28 cellular contexts compared by ENCODE assay signal in the genomic region with DNA sequence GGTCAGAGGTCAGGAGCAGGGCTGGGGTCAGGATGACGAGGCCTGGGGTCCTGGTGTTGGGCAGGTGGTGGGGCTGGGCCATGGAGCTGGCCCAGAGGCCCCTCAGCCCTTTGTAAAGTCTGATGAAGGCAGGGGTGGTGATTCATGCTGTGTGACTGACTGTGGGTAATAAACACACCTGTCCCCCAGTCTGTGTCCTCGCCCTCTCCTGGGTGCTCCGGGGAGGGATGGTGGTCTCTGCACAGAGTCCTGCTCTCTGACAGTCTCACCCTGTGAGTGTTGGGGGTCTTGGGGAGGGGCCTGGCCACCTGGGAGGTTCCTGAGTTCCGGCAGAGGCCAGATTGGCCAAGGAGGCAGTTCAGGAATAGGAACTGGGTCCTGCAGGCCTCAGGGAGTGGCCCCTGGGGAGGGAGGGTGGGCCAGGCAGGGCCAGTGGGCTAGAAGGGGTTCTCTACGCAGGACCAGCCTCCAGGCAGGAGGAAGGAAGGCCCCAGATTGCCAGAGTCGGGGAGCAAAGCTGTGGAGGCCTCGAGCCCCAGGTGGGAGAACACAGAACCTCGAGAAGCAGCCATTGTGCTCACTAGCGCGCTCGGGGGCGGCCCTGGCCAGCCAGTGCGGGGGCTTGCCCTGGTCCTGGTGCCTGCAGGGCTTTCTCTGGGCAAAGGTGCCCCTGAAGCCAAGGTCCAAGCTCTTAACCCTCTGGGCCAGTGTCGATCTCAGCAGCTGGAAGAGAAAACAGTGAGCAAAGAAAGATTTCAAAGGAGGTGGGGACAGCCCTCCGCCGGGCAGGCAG. TPM values are rescaled to one million over a fixed set of nuclear protein-coding genes. Genes with fewer than 3 reads are reported as not detected.
DNase-seq lines count a peak whose midpoint lies in the region; ATAC-seq, FAIRE-seq and TF ChIP-seq lines count a peak whose summit lies in the region.
"Had no signal": no experiment of that assay in that cellular context is flagged by ENCODE, and none has a peak within 500 bp of the region (broad histone marks: within the 10 kb centered on the region; RNA-seq: fewer than 3 reads in every experiment).

No MANE protein-coding gene starts in this region.

- H4K20me1 ChIP-seq in HepG2 (ENCODE audit: insufficient read depth, low read length): no peaks in the 10 kb centered on the region

- no peak overlapping the region for H3K4me3 Mint-ChIP-seq in activated T-helper 17 cell treated with anti-CD3 and anti-CD28 coated beads, Interleukin-2, amount 50 U/mL, for 72 hours
- no peak overlapping the region for H3K4me3 Mint-ChIP-seq in WTC11
- H3K4me3 Mint-ChIP-seq: CD4-positive, alpha-beta memory T cell; GM23338; T-cell had no signal

- no peak for FAIRE-seq in HepG2 (lab: Jason Lieb, UNC)
- FAIRE-seq: A549, GM12892 had no signal

- no peak overlapping the region for H3K4me2 ChIP-seq in HepG2 (ENCODE audit: low read depth, low read length)
- H3K4me2 ChIP-seq: A549, GM23338, PC-9 had no signal

- no TSS peak for BruUV-seq in HepG2 (replicated peaks; lab: Mats Ljungman, UMichigan)

- peak overlapping the region; percentile 16 for H3K27ac Mint-ChIP-seq in activated T-helper 17 cell treated with anti-CD3 and anti-CD28 coated beads, Interleukin-2, amount 50 U/mL, for 72 hours
- no peak overlapping the region; the same call in 1 of the 2 replicates for H3K27ac Mint-ChIP-seq in WTC11
- H3K27ac Mint-ChIP-seq: CD4-positive, alpha-beta memory T cell; GM23338; T-cell had no signal

- H3K36me3 ChIP-seq in HepG2 (replicated peaks in 1 of 2; ENCODE audit: control insufficient read depth in 1 of 2, insufficient read depth in 2 of 2, low read length in 2 of 2) (no peaks in the 10 kb centered on the region; a peak in 2 of 5 replicates), gastrocnemius medialis (peaks cover 0 to 9% of the 10 kb centered on the region in 2 donors)

- POLR2A ChIA-PET in HepG2 (lab: Yijun Ruan, JAX) (no interaction called here), WTC11 (lab: Charles Lee) (interaction anchor here (0.6 kb wide), 1 partner anchor 12 kb away, joined by 3 read pairs; no protein-coding TSS in a partner anchor)

- no peaks in the 10 kb centered on the region for H3K27me3 Mint-ChIP-seq in activated T-helper 17 cell treated with anti-CD3 and anti-CD28 coated beads, Interleukin-2, amount 50 U/mL, for 72 hours
- H3K27me3 Mint-ChIP-seq in WTC11 (ENCODE audit: low read depth): no peaks in the 10 kb centered on the region
- H3K27me3 Mint-ChIP-seq: CD4-positive, alpha-beta memory T cell; T-cell had no signal

- H3K36me3 Mint-ChIP-seq in activated T-helper 17 cell treated with anti-CD3 and anti-CD28 coated beads, Interleukin-2, amount 50 U/mL, for 72 hours (ENCODE audit: low read depth): no peaks in the 10 kb centered on the region
- no peaks in the 10 kb centered on the region for H3K36me3 Mint-ChIP-seq in WTC11

- H3K9me3 ChIP-seq in HepG2 (ENCODE audit: low read length) (no peaks in the 10 kb centered on the region), gastrocnemius medialis (no peaks in the 10 kb centered on the region)
- H3K9me3 ChIP-seq: A549 had no signal

- no peak for ATAC-seq in activated T-helper 17 cell treated with anti-CD3 and anti-CD28 coated beads, Interleukin-2, amount 50 U/mL, for 72 hours (replicated peaks)
- ATAC-seq in HepG2 (no peak), gastrocnemius medialis (no peak), WTC11 (no peak)
- ATAC-seq: A549, GM23338, T-cell had no signal

- H3K79me2 ChIP-seq in HepG2 (ENCODE audit: insufficient read depth, low read length): no peaks in the 10 kb centered on the region

- H3K9ac ChIP-seq in HepG2 (ENCODE audit: insufficient read depth, low read depth, low read length): no peak overlapping the region

- H3K4me1 ChIP-seq in HepG2 (ENCODE audit: insufficient read depth, low read length): peaks cover 19% of the 10 kb centered on the region
- peaks cover 0 to 8% of the 10 kb centered on the region in 2 donors for H3K4me1 ChIP-seq in gastrocnemius medialis
- H3K4me1 ChIP-seq: A549 had no signal

- in situ Hi-C loops in GM13976 (cut with MboI; ENCODE audit: low sequenced_read_pairs, unreplicated experiment) (no loop called here), HepG2 (cut with HindIII; ENCODE audit: extremely low pct_ligation_motif_present, low pct_unique_long_range_greater_than_20kb) (no loop called here), gastrocnemius medialis (cut with MboI; ENCODE audit: low sequenced_read_pairs in 4 of 4) (no loop called here)

- no peaks in the 10 kb centered on the region for H3K27me3 ChIP-seq in HepG2 (ENCODE audit: control insufficient read depth in 1 of 2, insufficient read depth in 2 of 2, low read length in 2 of 2)
- H3K27me3 ChIP-seq in gastrocnemius medialis: no peaks in the 10 kb centered on the region

- no peak for TF ChIP-seq RAD21 in HepG2 (CRISPR knock-in tag; IDR thresholded peaks at IDR 0.05)

- H3K27ac ChIP-seq in HepG2 (ENCODE audit: extremely low read length, insufficient read depth, low read length) (no peak overlapping the region), gastrocnemius medialis (peak overlapping the region in 3 of 4 donors; percentile 16 to 50 (median 30))
- H3K27ac ChIP-seq: A549, HL-60, PC-9 had no signal

- H3K9me3 Mint-ChIP-seq in activated T-helper 17 cell treated with anti-CD3 and anti-CD28 coated beads, Interleukin-2, amount 50 U/mL, for 72 hours: no peaks in the 10 kb centered on the region
- no peaks in the 10 kb centered on the region for H3K9me3 Mint-ChIP-seq in WTC11
- H3K9me3 Mint-ChIP-seq: CD4-positive, alpha-beta memory T cell; GM23338; T-cell had no signal

- no peak overlapping the region for H3K4me3 ChIP-seq in HepG2 (replicated peaks in 1 of 3; ENCODE audit: insufficient read depth in 1 of 3, low read depth in 2 of 3, low read length in 3 of 3)
- H3K4me3 ChIP-seq in gastrocnemius medialis: no peak overlapping the region
- H3K4me3 ChIP-seq: A549, GM23338, PC-9 had no signal

- TF ChIP-seq CTCF in GM13976 (IDR thresholded peaks at IDR 0.05; ENCODE audit: borderline replicate concordance, control extremely low read depth, extremely low read depth, insufficient read depth, missing control alignments) (no peak), HepG2 (CRISPR knock-in tag; IDR thresholded peaks at IDR 0.05) (no peak), gastrocnemius medialis (IDR thresholded peaks at IDR 0.05 in 4 of 5, conservative IDR thresholded peaks at IDR 0.05 in 1 of 5) (no peak), WTC11 (IDR thresholded peaks at IDR 0.05) (no peak)

- TF ChIP-seq POLR2A in HepG2 (IDR thresholded peaks at IDR 0.05; ENCODE audit: insufficient read depth in 1 of 2, low read depth in 2 of 2, low read length in 2 of 2) (no peak), gastrocnemius medialis (IDR thresholded peaks at IDR 0.05) (no peak)

- intact Hi-C loops in HepG2 (cut with micrococcal nuclease; ENCODE audit: unreplicated experiment): no loop called here
- intact Hi-C loops in gastrocnemius medialis (cut with DNase I; ENCODE audit: low total_unique reads): no loop called here

- TF ChIP-seq EP300 in HepG2 (IDR thresholded peaks at IDR 0.05; ENCODE audit: low read depth in 2 of 2, low read length in 2 of 2): no peak
- no peak for TF ChIP-seq EP300 in HepG2 (CRISPR knock-in tag; IDR thresholded peaks at IDR 0.05; ENCODE audit: borderline replicate concordance)

- H2AFZ ChIP-seq in HepG2 (ENCODE audit: low read length): no peak overlapping the region
- H2AFZ ChIP-seq: GM23338, PC-9 had no signal

- CTCF ChIA-PET in HepG2 (lab: Yijun Ruan, JAX; ENCODE audit: low intra/inter-chr PET ratio, low total read pairs): no interaction called here
- CTCF ChIA-PET in WTC11 (lab: Charles Lee): interaction anchor here (0.8 to 2.9 kb wide), 4 partner anchors 11 to 265 kb away, joined by 3 to 32 read pairs (median 12); no protein-coding TSS in a partner anchor

- WGBS in HepG2 (ENCODE audit: low lambda C conversion rate): 79% methylated on average over 13 of the region's 16 CpGs

- H3K4me1 Mint-ChIP-seq in activated T-helper 17 cell treated with anti-CD3 and anti-CD28 coated beads, Interleukin-2, amount 50 U/mL, for 72 hours: no peaks in the 10 kb centered on the region
- H3K4me1 Mint-ChIP-seq in WTC11: no peaks in the 10 kb centered on the region
- H3K4me1 Mint-ChIP-seq: GM23338, T-cell had no signal

- DNase-seq in GM13976 (ENCODE audit: low spot score) (peak; percentile 30), HepG2 (ENCODE audit: low spot score) (no peak), gastrocnemius medialis (no peak), NK-92 (lab: John Stamatoyannopoulos, UW; ENCODE audit: unreplicated experiment) (no peak), WTC11 (ENCODE audit: low spot score) (no peak), NCI-H524 treated with DMSO at 0.1 percent for 48 hours (lab: John Stamatoyannopoulos, UW) (no peak), NCI-H510A treated with DMSO at 0.1 percent for 48 hours (lab: John Stamatoyannopoulos, UW) (no peak)
- DNase-seq: AML-193; C1 segment of cervical spinal cord; CD4-positive, alpha-beta memory T cell; COR-L47; GF-D8; HCEC 1CT; NCI-H1048; NCI-H1417 treated with DMSO at 0.1 percent for 48 hours; NCI-H1694 treated with DMSO at 0.1 percent for 48 hours; NCI-H2081; NCI-H2171; NCI-H526; NCI-H82; PC-9; Right ventricle myocardium superior; T-cell had no signal

RNA-seq across cellular contexts. Expression of gene ACADS, which starts 14.4 kb away (rescaled TPM):
- total RNA-seq in activated T-helper 17 cell treated with anti-CD3 and anti-CD28 coated beads, Interleukin-2, amount 50 U/mL, for 72 hours: 10 to 100 TPM; 13.2 to 16.2 TPM
- 22.4 and 27.7 TPM in 2 replicates for total RNA-seq in HepG2 (2016; rRNA removed; fragmentation: Illumina TruSeq; extraction: Trizol)
- total RNA-seq in HepG2 (2016; cell fraction: cytosol; rRNA removed; fragmentation: Illumina TruSeq; extraction: Trizol; ENCODE audit: low read depth): 6.0 and 6.3 TPM in 2 replicates
- total RNA-seq in HepG2 (2016; cell fraction: insoluble cytoplasmic fraction; rRNA removed; fragmentation: Illumina TruSeq; extraction: Trizol): 23.1 and 29.1 TPM in 2 replicates
- total RNA-seq in HepG2 (2016; cell fraction: membrane; rRNA removed; fragmentation: Illumina TruSeq; extraction: Trizol): 9.4 and 9.6 TPM in 2 replicates
- 15.4 and 17.9 TPM in 2 replicates for total RNA-seq in HepG2 (2016; cell fraction: nucleus; rRNA removed; fragmentation: Illumina TruSeq; extraction: Trizol)
- polyA plus RNA-seq in HepG2 (2011; rRNA removed): 17.4 and 25.4 TPM in 2 replicates
- 18.0 and 24.2 TPM in 2 replicates for polyA plus RNA-seq in HepG2 (2011; cell fraction: cytosol; rRNA removed)
- polyA plus RNA-seq in HepG2 (2011; cell fraction: nucleus; rRNA removed): 56.5 and 57.9 TPM in 2 replicates
- polyA plus RNA-seq in HepG2 (2012): 16.1 and 18.5 TPM in 2 replicates
- 4.5 and 4.6 TPM in 2 replicates for polyA plus RNA-seq in HepG2 (2016; cell fraction: cytosol; fragmentation: Illumina TruSeq; extraction: Trizol; ENCODE audit: low read depth)
- polyA plus RNA-seq in HepG2 (2016; cell fraction: insoluble cytoplasmic fraction; fragmentation: Illumina TruSeq; extraction: Trizol; ENCODE audit: low read depth): 17.0 and 22.0 TPM in 2 replicates
- 5.6 and 5.7 TPM in 2 replicates for polyA plus RNA-seq in HepG2 (2016; cell fraction: membrane; fragmentation: Illumina TruSeq; extraction: Trizol; ENCODE audit: low read depth)
- 30.9 and 31.9 TPM in 2 replicates for polyA plus RNA-seq in HepG2 (2016; cell fraction: nucleus; fragmentation: Illumina TruSeq; extraction: Trizol; ENCODE audit: insufficient read depth, low read depth)
- 6.9 and 23.2 TPM in 2 replicates for polyA minus RNA-seq in HepG2 (2011; rRNA and poly(A)+ RNA removed; ENCODE audit: low replicate concordance)
- polyA minus RNA-seq in HepG2 (2011; cell fraction: cytosol; rRNA and poly(A)+ RNA removed): 15.2 and 16.1 TPM in 2 replicates
- polyA minus RNA-seq in HepG2 (2011; cell fraction: nucleus; rRNA and poly(A)+ RNA removed): 9.3 and 10.6 TPM in 2 replicates
- 100 to 1,000 TPM; 166 to 224 (median 200) TPM for total RNA-seq in gastrocnemius medialis
- total RNA-seq in WTC11 (2021): 11.0 to 12.6 TPM (median 11.6 TPM) in 3 replicates

RNA-seq across cellular contexts. Expression of gene UNC119B, which starts 29.8 kb away (rescaled TPM):
- total RNA-seq in activated T-helper 17 cell treated with anti-CD3 and anti-CD28 coated beads, Interleukin-2, amount 50 U/mL, for 72 hours: 10 to 100 TPM; 23.8 to 31.1 TPM
- 19.6 and 30.7 TPM in 2 replicates for total RNA-seq in HepG2 (2016; rRNA removed; fragmentation: Illumina TruSeq; extraction: Trizol)
- total RNA-seq in HepG2 (2016; cell fraction: cytosol; rRNA removed; fragmentation: Illumina TruSeq; extraction: Trizol; ENCODE audit: low read depth): 4.9 and 5.2 TPM in 2 replicates
- total RNA-seq in HepG2 (2016; cell fraction: insoluble cytoplasmic fraction; rRNA removed; fragmentation: Illumina TruSeq; extraction: Trizol): 20.3 and 28.2 TPM in 2 replicates
- 13.5 and 13.6 TPM in 2 replicates for total RNA-seq in HepG2 (2016; cell fraction: membrane; rRNA removed; fragmentation: Illumina TruSeq; extraction: Trizol)
- 15.8 and 19.8 TPM in 2 replicates for total RNA-seq in HepG2 (2016; cell fraction: nucleus; rRNA removed; fragmentation: Illumina TruSeq; extraction: Trizol)
- 18.6 and 19.7 TPM in 2 replicates for polyA plus RNA-seq in HepG2 (2011; rRNA removed)
- 14.9 and 17.8 TPM in 2 replicates for polyA plus RNA-seq in HepG2 (2011; cell fraction: cytosol; rRNA removed)
- polyA plus RNA-seq in HepG2 (2011; cell fraction: nucleus; rRNA removed): 19.3 and 19.7 TPM in 2 replicates
- 16.7 and 17.6 TPM in 2 replicates for polyA plus RNA-seq in HepG2 (2012)
- 3.8 and 4.1 TPM in 2 replicates for polyA plus RNA-seq in HepG2 (2016; cell fraction: cytosol; fragmentation: Illumina TruSeq; extraction: Trizol; ENCODE audit: low read depth)
- 27.6 and 27.9 TPM in 2 replicates for polyA plus RNA-seq in HepG2 (2016; cell fraction: insoluble cytoplasmic fraction; fragmentation: Illumina TruSeq; extraction: Trizol; ENCODE audit: low read depth)
- polyA plus RNA-seq in HepG2 (2016; cell fraction: membrane; fragmentation: Illumina TruSeq; extraction: Trizol; ENCODE audit: low read depth): 9.0 TPM in 2 replicates
- 25.6 and 26.1 TPM in 2 replicates for polyA plus RNA-seq in HepG2 (2016; cell fraction: nucleus; fragmentation: Illumina TruSeq; extraction: Trizol; ENCODE audit: insufficient read depth, low read depth)
- 27.6 and 29.3 TPM in 2 replicates for polyA minus RNA-seq in HepG2 (2011; rRNA and poly(A)+ RNA removed; ENCODE audit: low replicate concordance)
- polyA minus RNA-seq in HepG2 (2011; cell fraction: cytosol; rRNA and poly(A)+ RNA removed): 14.1 and 15.8 TPM in 2 replicates
- 11.6 and 11.8 TPM in 2 replicates for polyA minus RNA-seq in HepG2 (2011; cell fraction: nucleus; rRNA and poly(A)+ RNA removed)
- total RNA-seq in gastrocnemius medialis: 1 to 10 TPM; 4.7 to 8.7 (median 7.8) TPM
- total RNA-seq in WTC11 (2021): 49.9 to 53.3 TPM (median 50.3 TPM) in 3 replicates

RNA-seq across cellular contexts. Expression of gene MLEC, which starts 53.1 kb away (rescaled TPM):
- 10 to 100 TPM; 58.6 to 90.5 TPM for total RNA-seq in activated T-helper 17 cell treated with anti-CD3 and anti-CD28 coated beads, Interleukin-2, amount 50 U/mL, for 72 hours
- total RNA-seq in HepG2 (2016; rRNA removed; fragmentation: Illumina TruSeq; extraction: Trizol) (95.5 and 156 TPM in 2 replicates), gastrocnemius medialis (10 to 100 TPM; 46.5 to 89.4 (median 60.1) TPM), WTC11 (2021) (221 to 278 TPM (median 253 TPM) in 3 replicates)
- total RNA-seq in HepG2 (2016; cell fraction: cytosol; rRNA removed; fragmentation: Illumina TruSeq; extraction: Trizol; ENCODE audit: low read depth): 31.1 and 43.3 TPM in 2 replicates
- 92.5 and 153 TPM in 2 replicates for total RNA-seq in HepG2 (2016; cell fraction: insoluble cytoplasmic fraction; rRNA removed; fragmentation: Illumina TruSeq; extraction: Trizol)
- total RNA-seq in HepG2 (2016; cell fraction: membrane; rRNA removed; fragmentation: Illumina TruSeq; extraction: Trizol): 74.8 and 84.9 TPM in 2 replicates
- total RNA-seq in HepG2 (2016; cell fraction: nucleus; rRNA removed; fragmentation: Illumina TruSeq; extraction: Trizol): 133 and 164 TPM in 2 replicates
- polyA plus RNA-seq in HepG2 (2011; rRNA removed): 35.3 and 49.8 TPM in 2 replicates
- 26.8 and 37.8 TPM in 2 replicates for polyA plus RNA-seq in HepG2 (2011; cell fraction: cytosol; rRNA removed)
- polyA plus RNA-seq in HepG2 (2011; cell fraction: nucleus; rRNA removed): 18.9 and 25.8 TPM in 2 replicates
- 53.8 and 55.5 TPM in 2 replicates for polyA plus RNA-seq in HepG2 (2012)
- polyA plus RNA-seq in HepG2 (2016; cell fraction: cytosol; fragmentation: Illumina TruSeq; extraction: Trizol; ENCODE audit: low read depth): 50.6 and 60.4 TPM in 2 replicates
- 79.3 and 82.1 TPM in 2 replicates for polyA plus RNA-seq in HepG2 (2016; cell fraction: insoluble cytoplasmic fraction; fragmentation: Illumina TruSeq; extraction: Trizol; ENCODE audit: low read depth)
- polyA plus RNA-seq in HepG2 (2016; cell fraction: membrane; fragmentation: Illumina TruSeq; extraction: Trizol; ENCODE audit: low read depth): 61.3 and 75.0 TPM in 2 replicates
- 177 and 196 TPM in 2 replicates for polyA plus RNA-seq in HepG2 (2016; cell fraction: nucleus; fragmentation: Illumina TruSeq; extraction: Trizol; ENCODE audit: insufficient read depth, low read depth)
- polyA minus RNA-seq in HepG2 (2011; rRNA and poly(A)+ RNA removed; ENCODE audit: low replicate concordance): 39.9 and 58.9 TPM in 2 replicates
- 37.0 and 60.4 TPM in 2 replicates for polyA minus RNA-seq in HepG2 (2011; cell fraction: cytosol; rRNA and poly(A)+ RNA removed)
- polyA minus RNA-seq in HepG2 (2011; cell fraction: nucleus; rRNA and poly(A)+ RNA removed): 19.3 and 30.8 TPM in 2 replicates
